17 cellular contexts compared by ENCODE assay signal in genomic region chr6:119493980-119494379, GRCh38.
DNase-seq lines count a peak whose midpoint lies in the region; ATAC-seq and TF ChIP-seq lines count a peak whose summit lies in the region.
"Had no signal": no experiment of that assay in that cellular context is flagged by ENCODE, and none has a peak within 500 bp of the region (broad histone marks: within the 10 kb centered on the region; RNA-seq: fewer than 3 reads in every experiment).

No MANE protein-coding gene starts in this region.

- no peaks in the 10 kb centered on the region for H3K36me3 ChIP-seq in RWPE2 (ENCODE audit: low read depth)
- H3K36me3 ChIP-seq: MG63, neutrophil, sigmoid colon, tibial artery had no signal

- peak; percentile 53 for DNase-seq in NCI-H2029 treated with DMSO at 0.1 percent for 48 hours (lab: John Stamatoyannopoulos, UW)
- DNase-seq in RWPE2 (ENCODE audit: low spot score): no peak
- DNase-seq in kidney tubule cell (ENCODE audit: low spot score): peak; percentile 31
- DNase-seq in cerebellum (ENCODE audit: low spot score): no peak
- DNase-seq in epidermal melanocyte (ENCODE audit: insufficient read length, low spot score): no peak
- DNase-seq in GM10266 (ENCODE audit: extremely low spot score): no peak
- DNase-seq: activated CD4-positive, alpha-beta T cell treated with anti-CD3 and anti-CD28 coated beads, Interleukin-2, amount 50 U/mL, for 48 hours; cerebellar nuclear complex; MG63; NCI-H446; sigmoid colon; stimulated activated CD4-positive, alpha-beta T cell treated with anti-CD3 and anti-CD28 coated beads, Interleukin-4, amount 100 ng/mL, for 4 hours; tibial artery had no signal

- H3K27ac ChIP-seq in 22Rv1 (peak overlapping the region; percentile 36), RWPE2 (ENCODE audit: poor library complexity, severe bottlenecking) (peak overlapping the region; percentile 14)
- H3K27ac ChIP-seq: neutrophil, sigmoid colon, SK-N-MC, tibial artery had no signal

- peaks cover 7% of the 10 kb centered on the region for H3K4me1 ChIP-seq in RWPE2 (ENCODE audit: insufficient read depth, poor library complexity, severe bottlenecking)
- H3K4me1 ChIP-seq: tibial artery had no signal

- no peaks in the 10 kb centered on the region for H3K27me3 ChIP-seq in RWPE2 (ENCODE audit: insufficient read depth, poor library complexity, severe bottlenecking)
- H3K27me3 ChIP-seq: MG63, neutrophil, sigmoid colon, tibial artery had no signal

- no peak overlapping the region for H3K4me3 ChIP-seq in RWPE2 (ENCODE audit: severe bottlenecking)
- H3K4me3 ChIP-seq: MG63, sigmoid colon, SK-N-MC, tibial artery had no signal

- TF ChIP-seq CTCF in 22Rv1 (IDR thresholded peaks at IDR 0.05) (no peak), RWPE2 (IDR thresholded peaks at IDR 0.05; ENCODE audit: poor library complexity, severe bottlenecking) (no peak), GM10266 (IDR thresholded peaks at IDR 0.05; ENCODE audit: control insufficient read depth, insufficient read depth, low read depth, missing control alignments) (no peak)

- no peaks in the 10 kb centered on the region for H3K9me3 ChIP-seq in RWPE2 (ENCODE audit: severe bottlenecking)
- H3K9me3 ChIP-seq: MG63, neutrophil, sigmoid colon, tibial artery had no signal

- ATAC-seq in RWPE2 (ENCODE audit: low read depth) (peak; percentile 84), HG02981 (IDR thresholded peaks at IDR 0.05; ENCODE audit: unreplicated experiment) (no peak)

Comparison
In these comparisons a context has a peak if more than half of its experiments do, and no peak if none do; other contexts are left out.
1. DNase-seq: peak in NCI-H2029 treated with DMSO at 0.1 percent for 48 hours (single experiment) and kidney tubule cell (single experiment); none in RWPE2 (single experiment), cerebellum (single experiment), epidermal melanocyte (single experiment) and GM10266 (single experiment).